In the genomic region with DNA sequence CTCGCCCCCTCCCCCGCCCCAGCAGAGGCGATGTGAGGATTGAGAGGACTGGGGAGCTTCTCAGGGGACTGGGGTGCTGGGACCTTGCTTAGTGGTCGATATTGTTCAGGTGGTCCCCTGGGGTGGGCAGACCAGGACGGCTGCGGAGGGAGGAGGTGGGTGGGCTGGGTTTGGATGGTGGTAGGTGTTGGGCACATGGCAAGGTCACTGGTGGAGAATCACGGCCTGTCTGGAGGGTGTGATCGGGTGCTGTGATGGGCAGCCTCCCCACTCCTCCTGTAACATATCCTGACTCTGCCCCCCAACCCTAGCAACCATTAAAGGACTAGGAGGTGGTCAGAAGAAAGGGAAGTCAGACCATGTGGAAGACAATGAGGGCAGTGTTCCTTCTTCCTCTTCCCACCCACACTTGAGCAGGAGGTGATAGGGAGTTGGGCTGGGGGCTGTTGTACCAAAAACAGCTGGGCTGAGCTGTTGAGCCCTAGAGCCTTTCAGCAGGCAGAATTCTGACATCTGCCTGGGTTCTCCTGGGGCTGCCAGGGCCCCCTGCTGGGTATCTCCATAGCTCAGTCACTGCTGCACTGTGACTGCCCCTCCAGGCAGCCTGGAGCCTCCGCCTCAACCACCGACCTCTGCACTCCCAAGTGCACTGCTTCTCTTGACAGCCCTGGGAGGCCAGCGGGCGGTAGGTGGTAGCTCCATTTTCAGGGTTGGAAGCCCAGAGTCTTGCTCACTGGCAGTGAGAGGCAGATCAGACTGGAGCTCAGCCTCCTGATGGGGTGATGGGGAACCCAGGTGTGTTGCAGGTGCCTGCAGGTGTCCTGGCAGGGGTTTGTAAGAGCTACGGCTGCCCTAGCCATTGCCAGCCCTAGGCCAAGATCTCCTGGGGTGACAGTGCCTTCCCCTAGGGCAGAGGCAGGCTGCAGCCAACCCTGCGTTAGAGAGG, we compare ENCODE assay signal across 10 cellular contexts. TPM values are rescaled to one million over a fixed set of nuclear protein-coding genes. Genes with fewer than 3 reads are reported as not detected.
DNase-seq lines count a peak whose midpoint lies in the region; ATAC-seq and TF ChIP-seq lines count a peak whose summit lies in the region.
"Had no signal": no experiment of that assay in that cellular context is flagged by ENCODE, and none has a peak within 500 bp of the region (broad histone marks: within the 10 kb centered on the region; RNA-seq: fewer than 3 reads in every experiment).

No MANE protein-coding gene starts in this region.

- H3K27ac ChIP-seq in GM23338 (ENCODE audit: low read depth) (no peak overlapping the region), SJCRH30 (no peak overlapping the region), mesenchymal stem cell (ENCODE audit: low read length, poor library complexity, severe bottlenecking) (no peak overlapping the region)
- H3K27ac ChIP-seq: pancreas, VCaP had no signal

- CTCF ChIA-PET in Caco-2 (lab: Charles Lee): interaction anchor here (1.0 kb wide), 1 partner anchor 35 kb away, joined by 3 read pairs; no protein-coding TSS in a partner anchor

- H3K27ac Mint-ChIP-seq in Caco-2 (ENCODE audit: unreplicated experiment) (no peak overlapping the region), GM23338 (no peak overlapping the region)
- H3K27ac Mint-ChIP-seq: activated naive CD8-positive, alpha-beta T cell had no signal

- no peaks in the 10 kb centered on the region for H4K20me1 ChIP-seq in GM23338 (replicated peaks; ENCODE audit: insufficient read depth)

- no peak overlapping the region for H2BK15ac ChIP-seq in mesenchymal stem cell (ENCODE audit: low read depth, poor library complexity, severe bottlenecking)

- WGBS in mesenchymal stem cell: 91% methylated on average over 9 of the region's 14 CpGs

- DNase-seq in Caco-2 (peak; percentile 17 to 34), GM23338 (ENCODE audit: low spot score) (no peak), SJCRH30 (peak; percentile 44 to 71), mesenchymal stem cell (no peak), NCI-H2227 (lab: John Stamatoyannopoulos, UW; ENCODE audit: unreplicated experiment) (no peak)
- no peak for DNase-seq in activated T-cell treated with anti-CD3 and anti-CD28 coated beads, Interleukin-2, amount 50 U/mL, for 48 hours

- H3K23ac ChIP-seq in mesenchymal stem cell (ENCODE audit: low read length in 2 of 2): no peak overlapping the region

- H3F3A ChIP-seq in GM23338 (replicated peaks; ENCODE audit: low read depth): no peaks in the 10 kb centered on the region

- no peak overlapping the region for H2AK5ac ChIP-seq in mesenchymal stem cell (ENCODE audit: low read length, severe bottlenecking)

- peak overlapping the region; percentile 35 for H4K91ac ChIP-seq in mesenchymal stem cell (ENCODE audit: low read length)

- no peak overlapping the region for H3K4me3 Mint-ChIP-seq in Caco-2 (ENCODE audit: unreplicated experiment)
- H3K4me3 Mint-ChIP-seq in GM23338: no peak overlapping the region
- H3K4me3 Mint-ChIP-seq: activated naive CD8-positive, alpha-beta T cell had no signal

- no peak overlapping the region for H4K8ac ChIP-seq in mesenchymal stem cell (ENCODE audit: low read length)

- no peak overlapping the region for H3K18ac ChIP-seq in mesenchymal stem cell (ENCODE audit: low read depth in 1 of 2, low read length in 2 of 2)

- no peaks in the 10 kb centered on the region for H3K4me1 Mint-ChIP-seq in Caco-2 (ENCODE audit: low read depth, unreplicated experiment)
- peaks cover 30% of the 10 kb centered on the region for H3K4me1 Mint-ChIP-seq in GM23338

- H2BK120ac ChIP-seq in mesenchymal stem cell (ENCODE audit: low read depth, low read length): peak overlapping the region; percentile 15

- no TSS peak for BruUV-seq in Caco-2 (replicated peaks; lab: Mats Ljungman, UMichigan)

- H3K4ac ChIP-seq in mesenchymal stem cell (ENCODE audit: low read depth in 1 of 2, low read length in 2 of 2): no peak overlapping the region

- POLR2A ChIA-PET in Caco-2 (lab: Charles Lee): interaction anchor here (0.5 kb wide), 1 partner anchor 63 kb away, joined by 3 read pairs; no protein-coding TSS in a partner anchor

- no peaks in the 10 kb centered on the region for H3K9me3 ChIP-seq in Caco-2
- H3K9me3 ChIP-seq in SJCRH30 (replicated peaks): no peaks in the 10 kb centered on the region
- H3K9me3 ChIP-seq in mesenchymal stem cell (ENCODE audit: control insufficient read depth, low read length): no peaks in the 10 kb centered on the region
- H3K9me3 ChIP-seq: pancreas had no signal

- TF ChIP-seq CTCF in Caco-2 (IDR thresholded peaks at IDR 0.05; ENCODE audit: insufficient read depth in 1 of 2, low read depth in 1 of 2, low read length in 1 of 2, severe bottlenecking in 1 of 2, unreplicated experiment in 1 of 2): peak in 1 of 2 experiments; percentile 30
- no peak for TF ChIP-seq CTCF in GM23338 (conservative IDR thresholded peaks at IDR 0.05; ENCODE audit: low read depth in 2 of 2)

- intact Hi-C loops in Caco-2 (cut with micrococcal nuclease; ENCODE audit: unreplicated experiment): no loop called here

- H3K9me3 Mint-ChIP-seq in Caco-2 (ENCODE audit: unreplicated experiment): no peaks in the 10 kb centered on the region
- H3K9me3 Mint-ChIP-seq in GM23338: no peaks in the 10 kb centered on the region

- H3K79me1 ChIP-seq in mesenchymal stem cell (replicated peaks; ENCODE audit: low read length, poor library complexity, severe bottlenecking): no peaks in the 10 kb centered on the region

- no peak overlapping the region for H2BK12ac ChIP-seq in mesenchymal stem cell (ENCODE audit: low read length in 2 of 2)

- H3K27me3 Mint-ChIP-seq in Caco-2 (ENCODE audit: insufficient read depth, unreplicated experiment) (peaks cover 3% of the 10 kb centered on the region), GM23338 (ENCODE audit: insufficient read depth, low read depth, poor library complexity) (peaks cover 18% of the 10 kb centered on the region)
- H3K27me3 Mint-ChIP-seq: activated naive CD8-positive, alpha-beta T cell had no signal

- H3K4me2 ChIP-seq in GM23338 (no peak overlapping the region), mesenchymal stem cell (ENCODE audit: low read length, poor library complexity, severe bottlenecking) (no peak overlapping the region)

- H2AFZ ChIP-seq in GM23338 (no peak overlapping the region), mesenchymal stem cell (ENCODE audit: low read depth, low read length) (no peak overlapping the region)

- no peaks in the 10 kb centered on the region for H3K9me2 ChIP-seq in GM23338 (ENCODE audit: insufficient read depth)

- no peak overlapping the region for H3K9ac ChIP-seq in mesenchymal stem cell (ENCODE audit: low read length)

- H3K79me2 ChIP-seq in GM23338 (replicated peaks; ENCODE audit: insufficient read depth): no peaks in the 10 kb centered on the region

- H3K4me3 ChIP-seq in Caco-2 (ENCODE audit: low read depth, low read length) (no peak overlapping the region), GM23338 (no peak overlapping the region), SJCRH30 (no peak overlapping the region), mesenchymal stem cell (ENCODE audit: insufficient read depth in 1 of 2, low read depth in 1 of 2, low read length in 2 of 2) (no peak overlapping the region)
- H3K4me3 ChIP-seq: pancreas had no signal

- no peaks in the 10 kb centered on the region for H3K36me3 Mint-ChIP-seq in Caco-2 (ENCODE audit: insufficient read depth, unreplicated experiment)
- H3K36me3 Mint-ChIP-seq in GM23338 (ENCODE audit: low read depth): peaks cover 5% of the 10 kb centered on the region; the same call in 1 of the 3 replicates
- H3K36me3 Mint-ChIP-seq: activated naive CD8-positive, alpha-beta T cell had no signal

- H3K4me1 ChIP-seq in Caco-2 (no peaks in the 10 kb centered on the region), GM23338 (ENCODE audit: insufficient read depth) (no peaks in the 10 kb centered on the region), SJCRH30 (no peaks in the 10 kb centered on the region), mesenchymal stem cell (ENCODE audit: control insufficient read depth, insufficient read depth, low read depth, low read length) (peaks cover 33% of the 10 kb centered on the region)

- ATAC-seq in GM23338 (peak; percentile 46), HG02852 (IDR thresholded peaks at IDR 0.05; ENCODE audit: unreplicated experiment) (no peak)

- H3K14ac ChIP-seq in mesenchymal stem cell (ENCODE audit: low read length in 2 of 2): peak overlapping the region in 1 of 2 experiments; percentile 60

- H3K27me3 ChIP-seq in Caco-2 (replicated peaks; ENCODE audit: control insufficient read depth, insufficient read depth, low read length): no peaks in the 10 kb centered on the region
- H3K27me3 ChIP-seq in GM23338 (ENCODE audit: insufficient read depth): no peaks in the 10 kb centered on the region
- H3K27me3 ChIP-seq in SJCRH30: no peaks in the 10 kb centered on the region
- no peaks in the 10 kb centered on the region for H3K27me3 ChIP-seq in mesenchymal stem cell (ENCODE audit: control insufficient read depth in 1 of 2, insufficient read depth in 1 of 2, low read length in 2 of 2)
- H3K27me3 ChIP-seq: pancreas had no signal

- H2BK5ac ChIP-seq in mesenchymal stem cell (ENCODE audit: low read depth, low read length, poor library complexity, severe bottlenecking): no peak overlapping the region

- H3K36me3 ChIP-seq in Caco-2 (ENCODE audit: control insufficient read depth, insufficient read depth, low read length) (no peaks in the 10 kb centered on the region), GM23338 (ENCODE audit: insufficient read depth) (no peaks in the 10 kb centered on the region), SJCRH30 (no peaks in the 10 kb centered on the region), mesenchymal stem cell (ENCODE audit: control insufficient read depth in 1 of 2, insufficient read depth in 2 of 2, low read depth in 1 of 2, low read length in 2 of 2) (peaks cover 3 to 36% of the 10 kb centered on the region in 2 experiments)
- H3K36me3 ChIP-seq: pancreas had no signal

RNA-seq across cellular contexts. Expression of a gene that starts 15.3 kb away (rescaled TPM):
- total RNA-seq in Caco-2 (2022): 0.16 and 0.18 TPM in 2 replicates
- total RNA-seq in GM23338 (2014; rRNA removed; shearing (Covaris generic)): 2.8 and 3.7 TPM in 2 replicates
- 0.78 and 1.4 TPM in 2 replicates for polyA plus RNA-seq in GM23338 (2016; fragmentation: Nextera tagmentation; extraction: Ambion mirVana)
- 11.1 and 11.5 TPM in 2 replicates for total RNA-seq in SJCRH30 (2014; rRNA removed; shearing (Covaris generic))
- 22.2 TPM for polyA plus RNA-seq in mesenchymal stem cell (2013, experiment 1 of 2)
- polyA plus RNA-seq in mesenchymal stem cell (2013, experiment 2 of 2): 21.4 TPM

RNA-seq across cellular contexts. Expression of a gene that starts 36.1 kb away (rescaled TPM):
- total RNA-seq in Caco-2 (2022): 23.0 and 23.2 TPM in 2 replicates
- total RNA-seq in GM23338 (2014; rRNA removed; shearing (Covaris generic)): 22.2 and 31.6 TPM in 2 replicates
- 4.6 and 5.3 TPM in 2 replicates for polyA plus RNA-seq in GM23338 (2016; fragmentation: Nextera tagmentation; extraction: Ambion mirVana)
- total RNA-seq in SJCRH30 (2014; rRNA removed; shearing (Covaris generic)): 15.8 and 18.3 TPM in 2 replicates
- polyA plus RNA-seq in mesenchymal stem cell (2013, experiment 1 of 2): 6.7 TPM
- 6.5 TPM for polyA plus RNA-seq in mesenchymal stem cell (2013, experiment 2 of 2)

RNA-seq across cellular contexts. Expression of a gene that starts 49.6 kb away (rescaled TPM):
- total RNA-seq in Caco-2 (2022): not detected in 2 replicates
- not detected in 2 replicates for total RNA-seq in GM23338 (2014; rRNA removed; shearing (Covaris generic))
- not detected in 2 replicates for polyA plus RNA-seq in GM23338 (2016; fragmentation: Nextera tagmentation; extraction: Ambion mirVana)
- total RNA-seq in SJCRH30 (2014; rRNA removed; shearing (Covaris generic)): not detected in 2 replicates
- polyA plus RNA-seq in mesenchymal stem cell (2013, experiment 1 of 2): not detected
- polyA plus RNA-seq in mesenchymal stem cell (2013, experiment 2 of 2): not detected
- total RNA-seq: pancreas had no signal

Comparison
In these comparisons a context has a peak if more than half of its experiments do, and no peak if none do; other contexts are left out.
1. DNase-seq: peak in Caco-2 (2 of 2) and SJCRH30 (2 of 2); none in GM23338 (single experiment), mesenchymal stem cell (single experiment), NCI-H2227 (single experiment) and activated T-cell treated with anti-CD3 and anti-CD28 coated beads, Interleukin-2, amount 50 U/mL, for 48 hours (0 of 2).